Comparison of ENCODE assay signal across 23 cellular contexts in the genomic region with DNA sequence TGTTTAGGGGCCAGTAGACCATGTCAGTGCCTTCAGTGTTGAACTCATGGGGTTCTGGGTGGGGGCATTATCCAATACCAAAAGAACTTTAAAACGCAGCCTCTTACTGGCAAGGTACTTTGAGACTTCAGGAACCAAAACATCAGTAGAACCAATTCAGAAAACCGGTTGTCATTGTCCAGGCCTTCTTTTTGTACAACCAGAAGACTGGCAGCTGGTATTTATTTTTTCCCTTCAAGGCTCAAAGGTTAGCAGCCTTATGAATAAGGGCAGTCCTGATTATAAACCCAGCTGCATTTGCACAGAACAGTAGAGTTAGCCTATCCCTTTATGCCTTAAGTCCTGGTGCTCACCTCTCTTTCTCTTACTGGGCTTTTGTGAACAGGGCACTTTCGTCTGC.
DNase-seq lines count a peak whose midpoint lies in the region; ATAC-seq and TF ChIP-seq lines count a peak whose summit lies in the region.
"Had no signal": no experiment of that assay in that cellular context is flagged by ENCODE, and none has a peak within 500 bp of the region (broad histone marks: within the 10 kb centered on the region; RNA-seq: fewer than 3 reads in every experiment).

No MANE protein-coding gene starts in this region.

- ATAC-seq in left lobe of liver (peak; percentile 74), GM21367 (IDR thresholded peaks at IDR 0.05; ENCODE audit: unreplicated experiment) (no peak)
- ATAC-seq in stimulated activated effector memory CD8-positive, alpha-beta T cell treated with anti-CD3 and anti-CD28 coated beads, Interleukin-12 subunit alpha, Interleukin-12 subunit beta, amount 100 ng/mL, for 72 hours: no peak
- ATAC-seq: left ventricle myocardium superior had no signal

- DNase-seq in COLO668 (lab: John Stamatoyannopoulos, UW; ENCODE audit: unreplicated experiment) (peak; percentile 14), NCI-H526 (lab: John Stamatoyannopoulos, UW) (peak; percentile 36 to 57), left lobe of liver (ENCODE audit: low spot score) (peak; percentile 32), DMS114 treated with DMSO at 0.1 percent for 48 hours (lab: John Stamatoyannopoulos, UW; ENCODE audit: unreplicated experiment) (no peak), chondrocyte (ENCODE audit: low spot score) (no peak)
- no peak for DNase-seq in stimulated activated effector memory CD8-positive, alpha-beta T cell treated with anti-CD3 and anti-CD28 coated beads, Interleukin-12 subunit alpha, Interleukin-12 subunit beta, amount 100 ng/mL, for 72 hours (ENCODE audit: low spot score in 2 of 2)
- DNase-seq: activated CD4-positive, alpha-beta memory T cell treated with anti-CD3 and anti-CD28 coated beads for 36 hours; activated naive CD4-positive, alpha-beta T cell treated with anti-CD3 and anti-CD28 coated beads, Interleukin-2, amount 50 U/mL, for 16 hours; activated T-cell treated with anti-CD3 and anti-CD28 coated beads for 4 hours; caudate nucleus; COR-L47; dorsolateral prefrontal cortex; EL; H7; head of caudate nucleus; left ventricle myocardium superior; NCI-H1417 treated with DMSO at 0.1 percent for 48 hours; NCI-H82; stimulated activated CD4-positive, alpha-beta T cell treated with anti-CD3 and anti-CD28 coated beads, Interleukin-2, amount 100 ng/mL, for 24 hours; stimulated activated naive CD4-positive, alpha-beta T cell treated with Interleukin-2 at 50 U/mL for 16 hours; T1000; thyroid gland had no signal

- peak overlapping the region; percentile 32 for H3K27ac Mint-ChIP-seq in stimulated activated effector memory CD8-positive, alpha-beta T cell treated with anti-CD3 and anti-CD28 coated beads, Interleukin-12 subunit alpha, Interleukin-12 subunit beta, amount 100 ng/mL, for 72 hours
- no peak overlapping the region for H3K27ac Mint-ChIP-seq in chondrocyte (ENCODE audit: unreplicated experiment)
- H3K27ac Mint-ChIP-seq: activated CD4-positive, alpha-beta memory T cell treated with anti-CD3 and anti-CD28 coated beads for 36 hours had no signal

- H3K36me3 Mint-ChIP-seq in stimulated activated effector memory CD8-positive, alpha-beta T cell treated with anti-CD3 and anti-CD28 coated beads, Interleukin-12 subunit alpha, Interleukin-12 subunit beta, amount 100 ng/mL, for 72 hours: no peaks in the 10 kb centered on the region
- peaks cover 8% of the 10 kb centered on the region for H3K36me3 Mint-ChIP-seq in chondrocyte (ENCODE audit: low read depth)
- H3K36me3 Mint-ChIP-seq: activated CD4-positive, alpha-beta memory T cell treated with anti-CD3 and anti-CD28 coated beads for 36 hours had no signal

- peaks cover 43% of the 10 kb centered on the region for H3K4me1 Mint-ChIP-seq in stimulated activated effector memory CD8-positive, alpha-beta T cell treated with anti-CD3 and anti-CD28 coated beads, Interleukin-12 subunit alpha, Interleukin-12 subunit beta, amount 100 ng/mL, for 72 hours
- H3K4me1 Mint-ChIP-seq in chondrocyte (ENCODE audit: low read depth): peaks cover 75% of the 10 kb centered on the region

- H3K9me3 Mint-ChIP-seq in stimulated activated effector memory CD8-positive, alpha-beta T cell treated with anti-CD3 and anti-CD28 coated beads, Interleukin-12 subunit alpha, Interleukin-12 subunit beta, amount 100 ng/mL, for 72 hours: no peaks in the 10 kb centered on the region
- no peaks in the 10 kb centered on the region for H3K9me3 Mint-ChIP-seq in chondrocyte (ENCODE audit: low read depth)
- H3K9me3 Mint-ChIP-seq: activated CD4-positive, alpha-beta memory T cell treated with anti-CD3 and anti-CD28 coated beads for 36 hours had no signal

- no peak overlapping the region for H3K4me3 Mint-ChIP-seq in stimulated activated effector memory CD8-positive, alpha-beta T cell treated with anti-CD3 and anti-CD28 coated beads, Interleukin-12 subunit alpha, Interleukin-12 subunit beta, amount 100 ng/mL, for 72 hours
- no peak overlapping the region for H3K4me3 Mint-ChIP-seq in chondrocyte (ENCODE audit: unreplicated experiment)
- H3K4me3 Mint-ChIP-seq: activated CD4-positive, alpha-beta memory T cell treated with anti-CD3 and anti-CD28 coated beads for 36 hours had no signal

- TF ChIP-seq CTCF in chondrocyte (IDR thresholded peaks at IDR 0.05): no peak

- no peaks in the 10 kb centered on the region for H3K27me3 Mint-ChIP-seq in chondrocyte (ENCODE audit: low read depth)
- H3K27me3 Mint-ChIP-seq: activated CD4-positive, alpha-beta memory T cell treated with anti-CD3 and anti-CD28 coated beads for 36 hours had no signal

Comparison
In these comparisons a context has a peak if more than half of its experiments do, and no peak if none do; other contexts are left out.
1. DNase-seq: peak in COLO668 (single experiment), NCI-H526 (2 of 2) and left lobe of liver (single experiment); none in stimulated activated effector memory CD8-positive, alpha-beta T cell treated with anti-CD3 and anti-CD28 coated beads, Interleukin-12 subunit alpha, Interleukin-12 subunit beta, amount 100 ng/mL, for 72 hours (0 of 2), DMS114 treated with DMSO at 0.1 percent for 48 hours (single experiment) and chondrocyte (single experiment).